Comparison of ENCODE assay signal across 1 cellular context in the genomic region with DNA sequence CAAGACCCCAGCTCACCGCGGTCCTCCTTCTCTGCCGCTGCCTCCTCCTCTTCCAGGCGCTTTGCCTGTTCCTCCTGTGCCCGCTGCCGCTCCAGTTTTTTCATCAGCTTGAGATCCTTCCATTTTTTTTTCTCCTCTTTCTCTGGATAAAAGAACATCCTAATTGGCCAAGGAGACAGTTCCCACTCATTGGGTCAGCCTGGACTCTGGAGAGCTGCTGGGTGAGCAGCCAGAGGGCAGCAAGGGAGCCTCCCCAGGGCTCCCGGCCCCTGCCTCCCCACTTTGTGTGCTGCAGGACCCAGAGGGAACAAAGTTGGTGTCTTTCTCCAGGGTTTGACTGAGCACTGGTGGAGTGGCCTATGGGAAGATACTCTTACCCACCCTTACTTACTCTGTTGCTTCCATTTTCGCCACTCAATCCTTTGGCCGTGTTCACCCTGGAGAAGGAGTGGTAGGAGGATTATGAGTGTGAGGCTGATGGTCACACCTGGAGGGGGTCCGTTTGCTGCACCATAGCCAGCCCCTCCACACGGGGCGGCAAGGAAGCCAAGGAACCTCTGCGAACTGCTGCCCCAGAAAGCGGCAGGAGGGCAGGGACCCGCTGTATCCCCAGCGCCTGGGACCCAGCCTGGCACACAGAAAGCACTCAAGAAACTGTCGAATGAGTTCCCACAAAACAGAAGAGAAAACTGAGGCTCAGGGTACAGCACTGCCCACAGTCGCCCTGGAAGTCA.
A peak's percentile ranks its signal among the peaks of the same experiment; 100 is the strongest.
TF ChIP-seq lines count a peak whose summit lies in the region.

No MANE protein-coding gene starts in this region.

TF ChIP-seq in K562, 482 proteins besides CTCF, POLR2A, EP300 and RAD21:
- TF ChIP-seq ZNF3 (CRISPR knock-in tag; IDR thresholded peaks at IDR 0.05) (peak; percentile 68; the same call in 1 of the 2 replicates), NELFE (IDR thresholded peaks at IDR 0.05; ENCODE audit: insufficient read depth, insufficient read length) (no peak), TBP (optimal IDR thresholded peaks at IDR 0.05; ENCODE audit: low read depth, low read length) (peak; percentile 21), SNRNP70 (optimal IDR thresholded peaks at IDR 0.05; ENCODE audit: low read depth, low read length) (peak; percentile 58), KDM1A (IDR thresholded peaks at IDR 0.05) (peak in 1 of 2 experiments; percentile 19; a peak in 1 of 4 replicates), ZNF263 (CRISPR knock-in tag; IDR thresholded peaks at IDR 0.05; ENCODE audit: borderline replicate concordance) (0 out of 2 replicates have a peak, but pooled peaks have one; percentile 15)
- TF ChIP-seq, protein P1, sequence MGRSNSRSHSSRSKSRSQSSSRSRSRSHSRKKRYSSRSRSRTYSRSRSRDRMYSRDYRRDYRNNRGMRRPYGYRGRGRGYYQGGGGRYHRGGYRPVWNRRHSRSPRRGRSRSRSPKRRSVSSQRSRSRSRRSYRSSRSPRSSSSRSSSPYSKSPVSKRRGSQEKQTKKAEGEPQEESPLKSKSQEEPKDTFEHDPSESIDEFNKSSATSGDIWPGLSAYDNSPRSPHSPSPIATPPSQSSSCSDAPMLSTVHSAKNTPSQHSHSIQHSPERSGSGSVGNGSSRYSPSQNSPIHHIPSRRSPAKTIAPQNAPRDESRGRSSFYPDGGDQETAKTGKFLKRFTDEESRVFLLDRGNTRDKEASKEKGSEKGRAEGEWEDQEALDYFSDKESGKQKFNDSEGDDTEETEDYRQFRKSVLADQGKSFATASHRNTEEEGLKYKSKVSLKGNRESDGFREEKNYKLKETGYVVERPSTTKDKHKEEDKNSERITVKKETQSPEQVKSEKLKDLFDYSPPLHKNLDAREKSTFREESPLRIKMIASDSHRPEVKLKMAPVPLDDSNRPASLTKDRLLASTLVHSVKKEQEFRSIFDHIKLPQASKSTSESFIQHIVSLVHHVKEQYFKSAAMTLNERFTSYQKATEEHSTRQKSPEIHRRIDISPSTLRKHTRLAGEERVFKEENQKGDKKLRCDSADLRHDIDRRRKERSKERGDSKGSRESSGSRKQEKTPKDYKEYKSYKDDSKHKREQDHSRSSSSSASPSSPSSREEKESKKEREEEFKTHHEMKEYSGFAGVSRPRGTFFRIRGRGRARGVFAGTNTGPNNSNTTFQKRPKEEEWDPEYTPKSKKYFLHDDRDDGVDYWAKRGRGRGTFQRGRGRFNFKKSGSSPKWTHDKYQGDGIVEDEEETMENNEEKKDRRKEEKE (IDR thresholded peaks at IDR 0.05; ENCODE audit: borderline replicate concordance in 1 of 2, control insufficient read depth in 1 of 2, low read depth in 2 of 2, low read length in 1 of 2), result no peak
- TF ChIP-seq, protein P2, sequence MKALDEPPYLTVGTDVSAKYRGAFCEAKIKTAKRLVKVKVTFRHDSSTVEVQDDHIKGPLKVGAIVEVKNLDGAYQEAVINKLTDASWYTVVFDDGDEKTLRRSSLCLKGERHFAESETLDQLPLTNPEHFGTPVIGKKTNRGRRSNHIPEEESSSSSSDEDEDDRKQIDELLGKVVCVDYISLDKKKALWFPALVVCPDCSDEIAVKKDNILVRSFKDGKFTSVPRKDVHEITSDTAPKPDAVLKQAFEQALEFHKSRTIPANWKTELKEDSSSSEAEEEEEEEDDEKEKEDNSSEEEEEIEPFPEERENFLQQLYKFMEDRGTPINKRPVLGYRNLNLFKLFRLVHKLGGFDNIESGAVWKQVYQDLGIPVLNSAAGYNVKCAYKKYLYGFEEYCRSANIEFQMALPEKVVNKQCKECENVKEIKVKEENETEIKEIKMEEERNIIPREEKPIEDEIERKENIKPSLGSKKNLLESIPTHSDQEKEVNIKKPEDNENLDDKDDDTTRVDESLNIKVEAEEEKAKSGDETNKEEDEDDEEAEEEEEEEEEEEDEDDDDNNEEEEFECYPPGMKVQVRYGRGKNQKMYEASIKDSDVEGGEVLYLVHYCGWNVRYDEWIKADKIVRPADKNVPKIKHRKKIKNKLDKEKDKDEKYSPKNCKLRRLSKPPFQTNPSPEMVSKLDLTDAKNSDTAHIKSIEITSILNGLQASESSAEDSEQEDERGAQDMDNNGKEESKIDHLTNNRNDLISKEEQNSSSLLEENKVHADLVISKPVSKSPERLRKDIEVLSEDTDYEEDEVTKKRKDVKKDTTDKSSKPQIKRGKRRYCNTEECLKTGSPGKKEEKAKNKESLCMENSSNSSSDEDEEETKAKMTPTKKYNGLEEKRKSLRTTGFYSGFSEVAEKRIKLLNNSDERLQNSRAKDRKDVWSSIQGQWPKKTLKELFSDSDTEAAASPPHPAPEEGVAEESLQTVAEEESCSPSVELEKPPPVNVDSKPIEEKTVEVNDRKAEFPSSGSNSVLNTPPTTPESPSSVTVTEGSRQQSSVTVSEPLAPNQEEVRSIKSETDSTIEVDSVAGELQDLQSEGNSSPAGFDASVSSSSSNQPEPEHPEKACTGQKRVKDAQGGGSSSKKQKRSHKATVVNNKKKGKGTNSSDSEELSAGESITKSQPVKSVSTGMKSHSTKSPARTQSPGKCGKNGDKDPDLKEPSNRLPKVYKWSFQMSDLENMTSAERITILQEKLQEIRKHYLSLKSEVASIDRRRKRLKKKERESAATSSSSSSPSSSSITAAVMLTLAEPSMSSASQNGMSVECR (CRISPR knock-in tag; IDR thresholded peaks at IDR 0.05), result peak; percentile 7; the same call in 1 of the 2 replicates
